Comparison of ENCODE assay signal across 1 cellular context in genomic region chr2:31216734-31217133, GRCh38.
TF ChIP-seq lines count a peak whose summit lies in the region.

No MANE protein-coding gene starts in this region.

TF ChIP-seq in GM23338, 12 proteins besides CTCF, POLR2A, EP300 and RAD21 (continued from another document):
- TF ChIP-seq NANOG (IDR thresholded peaks at IDR 0.05; ENCODE audit: borderline replicate concordance) (no peak), JUNB (IDR thresholded peaks at IDR 0.05; ENCODE audit: unreplicated experiment) (no peak), ZNF114 (CRISPR knock-in tag; IDR thresholded peaks at IDR 0.05) (no peak), REST (IDR thresholded peaks at IDR 0.05; ENCODE audit: unreplicated experiment) (no peak), ZNF462 (CRISPR knock-in tag; IDR thresholded peaks at IDR 0.05) (no peak), POLR2AphosphoS5 (IDR thresholded peaks at IDR 0.05; ENCODE audit: low read depth) (no peak), EZH2 (IDR thresholded peaks at IDR 0.05; ENCODE audit: low read depth, unreplicated experiment) (no peak), CREB1 (CRISPR knock-in tag; IDR thresholded peaks at IDR 0.05; ENCODE audit: low read depth) (no peak), ZNF331 (CRISPR knock-in tag; IDR thresholded peaks at IDR 0.05; ENCODE audit: low read depth) (no peak)
